ENCODE assay signal across 2 cellular contexts in the genomic region with DNA sequence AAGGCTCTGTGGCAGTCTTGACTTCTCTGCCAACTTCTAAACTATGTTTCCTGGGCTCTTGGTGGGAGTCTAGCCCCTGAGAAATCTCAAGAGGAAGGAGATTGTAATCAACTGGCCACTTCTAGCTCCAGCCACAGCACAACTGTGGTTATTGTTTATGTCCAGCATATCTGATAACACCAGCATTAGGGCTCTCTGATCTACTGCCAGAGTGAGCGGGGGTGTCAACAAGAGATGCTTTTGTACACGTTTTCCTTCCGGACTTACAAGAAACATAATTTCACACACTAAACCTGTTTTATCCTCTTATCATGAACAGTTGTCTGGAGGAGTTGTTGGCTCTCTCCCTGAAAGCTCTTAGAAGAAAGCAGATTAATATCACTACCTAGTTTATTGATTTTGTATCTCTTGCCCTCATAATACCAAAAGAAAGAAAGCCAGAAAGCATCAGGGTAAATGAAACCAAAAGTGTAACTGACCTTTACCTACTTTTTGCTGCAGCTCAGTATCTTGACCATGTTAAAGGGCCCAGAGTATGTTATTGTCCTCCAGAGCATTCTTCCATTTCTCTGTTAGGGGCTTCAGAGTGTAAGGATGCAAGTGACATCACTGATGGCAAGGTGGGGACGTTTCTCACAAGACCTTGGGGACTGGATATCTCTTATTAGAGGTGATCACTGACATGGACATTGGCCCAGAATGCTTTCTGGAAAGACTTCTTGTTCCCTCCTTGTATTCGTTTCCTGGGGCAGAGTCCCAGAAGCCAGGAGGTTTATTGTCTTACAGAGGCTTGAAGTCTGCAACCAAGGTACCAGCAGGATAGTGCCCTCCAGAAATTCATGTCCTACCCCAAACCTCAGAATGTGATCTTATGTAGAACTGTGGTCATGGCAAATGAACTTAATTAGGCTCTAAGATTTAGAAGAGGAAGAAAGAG.
TF ChIP-seq lines count a peak whose summit lies in the region.

No MANE protein-coding gene starts in this region.

TF ChIP-seq in SK-N-SH, 30 proteins besides CTCF, POLR2A, EP300 and RAD21 (continued from another document):
- TF ChIP-seq, protein P1, sequence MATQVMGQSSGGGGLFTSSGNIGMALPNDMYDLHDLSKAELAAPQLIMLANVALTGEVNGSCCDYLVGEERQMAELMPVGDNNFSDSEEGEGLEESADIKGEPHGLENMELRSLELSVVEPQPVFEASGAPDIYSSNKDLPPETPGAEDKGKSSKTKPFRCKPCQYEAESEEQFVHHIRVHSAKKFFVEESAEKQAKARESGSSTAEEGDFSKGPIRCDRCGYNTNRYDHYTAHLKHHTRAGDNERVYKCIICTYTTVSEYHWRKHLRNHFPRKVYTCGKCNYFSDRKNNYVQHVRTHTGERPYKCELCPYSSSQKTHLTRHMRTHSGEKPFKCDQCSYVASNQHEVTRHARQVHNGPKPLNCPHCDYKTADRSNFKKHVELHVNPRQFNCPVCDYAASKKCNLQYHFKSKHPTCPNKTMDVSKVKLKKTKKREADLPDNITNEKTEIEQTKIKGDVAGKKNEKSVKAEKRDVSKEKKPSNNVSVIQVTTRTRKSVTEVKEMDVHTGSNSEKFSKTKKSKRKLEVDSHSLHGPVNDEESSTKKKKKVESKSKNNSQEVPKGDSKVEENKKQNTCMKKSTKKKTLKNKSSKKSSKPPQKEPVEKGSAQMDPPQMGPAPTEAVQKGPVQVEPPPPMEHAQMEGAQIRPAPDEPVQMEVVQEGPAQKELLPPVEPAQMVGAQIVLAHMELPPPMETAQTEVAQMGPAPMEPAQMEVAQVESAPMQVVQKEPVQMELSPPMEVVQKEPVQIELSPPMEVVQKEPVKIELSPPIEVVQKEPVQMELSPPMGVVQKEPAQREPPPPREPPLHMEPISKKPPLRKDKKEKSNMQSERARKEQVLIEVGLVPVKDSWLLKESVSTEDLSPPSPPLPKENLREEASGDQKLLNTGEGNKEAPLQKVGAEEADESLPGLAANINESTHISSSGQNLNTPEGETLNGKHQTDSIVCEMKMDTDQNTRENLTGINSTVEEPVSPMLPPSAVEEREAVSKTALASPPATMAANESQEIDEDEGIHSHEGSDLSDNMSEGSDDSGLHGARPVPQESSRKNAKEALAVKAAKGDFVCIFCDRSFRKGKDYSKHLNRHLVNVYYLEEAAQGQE (IDR thresholded peaks at IDR 0.05; ENCODE audit: low read depth, low read length): no peak
- no peak for TF ChIP-seq POLR2AphosphoS5 (IDR thresholded peaks at IDR 0.05; ENCODE audit: low read depth, low read length)
- TF ChIP-seq RCOR1 (IDR thresholded peaks at IDR 0.05; ENCODE audit: low read length): no peak
- TF ChIP-seq JUND (IDR thresholded peaks at IDR 0.05): no peak
- TF ChIP-seq NFIC (IDR thresholded peaks at IDR 0.05; ENCODE audit: borderline replicate concordance): no peak
- TF ChIP-seq FOSL2 (IDR thresholded peaks at IDR 0.05; ENCODE audit: borderline replicate concordance, low read depth): no peak
- TF ChIP-seq CHD2 (IDR thresholded peaks at IDR 0.05; ENCODE audit: low read length, partially characterized antibody): no peak
- TF ChIP-seq RFX5 (IDR thresholded peaks at IDR 0.05; ENCODE audit: low read length): no peak
- TF ChIP-seq FOXJ3 (CRISPR knock-in tag; IDR thresholded peaks at IDR 0.05): no peak
- TF ChIP-seq, protein P2, sequence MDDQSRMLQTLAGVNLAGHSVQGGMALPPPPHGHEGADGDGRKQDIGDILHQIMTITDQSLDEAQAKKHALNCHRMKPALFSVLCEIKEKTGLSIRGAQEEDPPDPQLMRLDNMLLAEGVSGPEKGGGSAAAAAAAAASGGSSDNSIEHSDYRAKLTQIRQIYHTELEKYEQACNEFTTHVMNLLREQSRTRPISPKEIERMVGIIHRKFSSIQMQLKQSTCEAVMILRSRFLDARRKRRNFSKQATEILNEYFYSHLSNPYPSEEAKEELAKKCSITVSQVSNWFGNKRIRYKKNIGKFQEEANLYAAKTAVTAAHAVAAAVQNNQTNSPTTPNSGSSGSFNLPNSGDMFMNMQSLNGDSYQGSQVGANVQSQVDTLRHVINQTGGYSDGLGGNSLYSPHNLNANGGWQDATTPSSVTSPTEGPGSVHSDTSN (IDR thresholded peaks at IDR 0.05): no peak
- TF ChIP-seq, protein P3, sequence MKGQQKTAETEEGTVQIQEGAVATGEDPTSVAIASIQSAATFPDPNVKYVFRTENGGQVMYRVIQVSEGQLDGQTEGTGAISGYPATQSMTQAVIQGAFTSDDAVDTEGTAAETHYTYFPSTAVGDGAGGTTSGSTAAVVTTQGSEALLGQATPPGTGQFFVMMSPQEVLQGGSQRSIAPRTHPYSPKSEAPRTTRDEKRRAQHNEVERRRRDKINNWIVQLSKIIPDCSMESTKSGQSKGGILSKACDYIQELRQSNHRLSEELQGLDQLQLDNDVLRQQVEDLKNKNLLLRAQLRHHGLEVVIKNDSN (IDR thresholded peaks at IDR 0.05; ENCODE audit: borderline replicate concordance, low read depth): no peak
- TF ChIP-seq, protein P4, sequence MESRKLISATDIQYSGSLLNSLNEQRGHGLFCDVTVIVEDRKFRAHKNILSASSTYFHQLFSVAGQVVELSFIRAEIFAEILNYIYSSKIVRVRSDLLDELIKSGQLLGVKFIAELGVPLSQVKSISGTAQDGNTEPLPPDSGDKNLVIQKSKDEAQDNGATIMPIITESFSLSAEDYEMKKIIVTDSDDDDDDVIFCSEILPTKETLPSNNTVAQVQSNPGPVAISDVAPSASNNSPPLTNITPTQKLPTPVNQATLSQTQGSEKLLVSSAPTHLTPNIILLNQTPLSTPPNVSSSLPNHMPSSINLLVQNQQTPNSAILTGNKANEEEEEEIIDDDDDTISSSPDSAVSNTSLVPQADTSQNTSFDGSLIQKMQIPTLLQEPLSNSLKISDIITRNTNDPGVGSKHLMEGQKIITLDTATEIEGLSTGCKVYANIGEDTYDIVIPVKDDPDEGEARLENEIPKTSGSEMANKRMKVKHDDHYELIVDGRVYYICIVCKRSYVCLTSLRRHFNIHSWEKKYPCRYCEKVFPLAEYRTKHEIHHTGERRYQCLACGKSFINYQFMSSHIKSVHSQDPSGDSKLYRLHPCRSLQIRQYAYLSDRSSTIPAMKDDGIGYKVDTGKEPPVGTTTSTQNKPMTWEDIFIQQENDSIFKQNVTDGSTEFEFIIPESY (IDR thresholded peaks at IDR 0.05; ENCODE audit: borderline replicate concordance, low read depth): no peak
- no peak for TF ChIP-seq MEF2A (IDR thresholded peaks at IDR 0.05; ENCODE audit: borderline replicate concordance, low read depth)

TF ChIP-seq in SK-N-SH treated with all-trans-retinoic acid at 6 μM for 48 hours, 23 proteins besides CTCF, POLR2A, EP300 and RAD21 (continued from another document):
- TF ChIP-seq, protein P5, sequence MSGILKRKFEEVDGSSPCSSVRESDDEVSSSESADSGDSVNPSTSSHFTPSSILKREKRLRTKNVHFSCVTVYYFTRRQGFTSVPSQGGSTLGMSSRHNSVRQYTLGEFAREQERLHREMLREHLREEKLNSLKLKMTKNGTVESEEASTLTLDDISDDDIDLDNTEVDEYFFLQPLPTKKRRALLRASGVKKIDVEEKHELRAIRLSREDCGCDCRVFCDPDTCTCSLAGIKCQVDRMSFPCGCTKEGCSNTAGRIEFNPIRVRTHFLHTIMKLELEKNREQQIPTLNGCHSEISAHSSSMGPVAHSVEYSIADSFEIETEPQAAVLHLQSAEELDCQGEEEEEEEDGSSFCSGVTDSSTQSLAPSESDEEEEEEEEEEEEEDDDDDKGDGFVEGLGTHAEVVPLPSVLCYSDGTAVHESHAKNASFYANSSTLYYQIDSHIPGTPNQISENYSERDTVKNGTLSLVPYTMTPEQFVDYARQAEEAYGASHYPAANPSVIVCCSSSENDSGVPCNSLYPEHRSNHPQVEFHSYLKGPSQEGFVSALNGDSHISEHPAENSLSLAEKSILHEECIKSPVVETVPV (CRISPR knock-in tag; IDR thresholded peaks at IDR 0.05): no peak
- TF ChIP-seq OSR1 (CRISPR knock-in tag; IDR thresholded peaks at IDR 0.05): no peak
- TF ChIP-seq ESRRG (CRISPR knock-in tag; IDR thresholded peaks at IDR 0.05): no peak
- TF ChIP-seq ARNTL (CRISPR knock-in tag; IDR thresholded peaks at IDR 0.05; ENCODE audit: borderline replicate concordance, low read depth): no peak
- TF ChIP-seq ZC3H10 (CRISPR knock-in tag; IDR thresholded peaks at IDR 0.05): no peak
- TF ChIP-seq ZNF565 (CRISPR knock-in tag; conservative IDR thresholded peaks at IDR 0.05; ENCODE audit: low read depth): no peak
- TF ChIP-seq TOX (CRISPR knock-in tag; IDR thresholded peaks at IDR 0.05; ENCODE audit: borderline replicate concordance): no peak
- TF ChIP-seq CSDC2 (CRISPR knock-in tag; IDR thresholded peaks at IDR 0.05): no peak
- TF ChIP-seq ZNF8 (CRISPR knock-in tag; IDR thresholded peaks at IDR 0.05): no peak
- TF ChIP-seq PPARA (CRISPR knock-in tag; IDR thresholded peaks at IDR 0.05; ENCODE audit: borderline replicate concordance): no peak
- TF ChIP-seq, protein P6, sequence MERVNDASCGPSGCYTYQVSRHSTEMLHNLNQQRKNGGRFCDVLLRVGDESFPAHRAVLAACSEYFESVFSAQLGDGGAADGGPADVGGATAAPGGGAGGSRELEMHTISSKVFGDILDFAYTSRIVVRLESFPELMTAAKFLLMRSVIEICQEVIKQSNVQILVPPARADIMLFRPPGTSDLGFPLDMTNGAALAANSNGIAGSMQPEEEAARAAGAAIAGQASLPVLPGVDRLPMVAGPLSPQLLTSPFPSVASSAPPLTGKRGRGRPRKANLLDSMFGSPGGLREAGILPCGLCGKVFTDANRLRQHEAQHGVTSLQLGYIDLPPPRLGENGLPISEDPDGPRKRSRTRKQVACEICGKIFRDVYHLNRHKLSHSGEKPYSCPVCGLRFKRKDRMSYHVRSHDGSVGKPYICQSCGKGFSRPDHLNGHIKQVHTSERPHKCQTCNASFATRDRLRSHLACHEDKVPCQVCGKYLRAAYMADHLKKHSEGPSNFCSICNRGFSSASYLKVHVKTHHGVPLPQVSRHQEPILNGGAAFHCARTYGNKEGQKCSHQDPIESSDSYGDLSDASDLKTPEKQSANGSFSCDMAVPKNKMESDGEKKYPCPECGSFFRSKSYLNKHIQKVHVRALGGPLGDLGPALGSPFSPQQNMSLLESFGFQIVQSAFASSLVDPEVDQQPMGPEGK (CRISPR knock-in tag; IDR thresholded peaks at IDR 0.05; ENCODE audit: borderline replicate concordance): no peak
- TF ChIP-seq ISL1 (CRISPR knock-in tag; IDR thresholded peaks at IDR 0.05): no peak
- TF ChIP-seq ZFP3 (CRISPR knock-in tag; IDR thresholded peaks at IDR 0.05): no peak
